8 cellular contexts compared by ENCODE assay signal in the genomic region with DNA sequence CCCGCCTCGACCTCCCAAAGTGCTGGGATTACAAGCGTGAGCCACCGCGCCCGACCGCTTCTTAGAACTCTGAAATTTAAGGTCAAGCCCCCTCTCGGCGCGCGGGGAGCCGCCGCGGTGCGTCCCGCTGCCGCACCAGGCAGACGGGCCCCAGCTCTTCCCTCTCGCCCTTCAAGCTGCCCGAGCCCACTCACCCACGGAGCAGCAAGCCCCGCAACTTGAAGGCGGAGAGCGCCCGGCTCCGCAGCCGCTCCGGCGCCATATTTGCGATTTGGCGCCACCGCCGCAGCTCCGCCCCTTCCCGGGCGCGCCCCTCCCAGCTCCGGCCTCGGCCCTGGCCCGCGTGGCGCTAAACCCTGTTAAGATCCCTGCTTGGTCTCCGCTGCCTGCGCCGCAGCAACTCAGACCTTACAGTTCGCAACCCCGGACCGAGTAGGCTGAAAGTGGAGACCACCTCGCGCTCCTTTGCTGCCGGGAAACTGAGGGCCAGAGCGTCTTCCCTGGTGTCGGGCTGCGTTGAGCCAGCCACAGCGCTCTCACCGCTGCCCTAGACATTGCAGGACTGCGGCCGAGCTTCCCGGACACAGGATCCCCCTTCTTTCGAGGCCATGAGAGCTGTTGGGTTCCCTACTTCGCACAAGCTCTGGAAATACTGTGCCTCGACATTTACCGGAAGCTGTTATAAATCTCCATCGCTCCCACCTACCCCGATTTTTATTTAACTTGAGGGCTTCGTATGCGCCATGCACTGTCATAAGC. TPM values are rescaled to one million over a fixed set of nuclear protein-coding genes. Genes with fewer than 3 reads are reported as not detected.
DNase-seq lines count a peak whose midpoint lies in the region; FAIRE-seq and TF ChIP-seq lines count a peak whose summit lies in the region.

A gene with protein sequence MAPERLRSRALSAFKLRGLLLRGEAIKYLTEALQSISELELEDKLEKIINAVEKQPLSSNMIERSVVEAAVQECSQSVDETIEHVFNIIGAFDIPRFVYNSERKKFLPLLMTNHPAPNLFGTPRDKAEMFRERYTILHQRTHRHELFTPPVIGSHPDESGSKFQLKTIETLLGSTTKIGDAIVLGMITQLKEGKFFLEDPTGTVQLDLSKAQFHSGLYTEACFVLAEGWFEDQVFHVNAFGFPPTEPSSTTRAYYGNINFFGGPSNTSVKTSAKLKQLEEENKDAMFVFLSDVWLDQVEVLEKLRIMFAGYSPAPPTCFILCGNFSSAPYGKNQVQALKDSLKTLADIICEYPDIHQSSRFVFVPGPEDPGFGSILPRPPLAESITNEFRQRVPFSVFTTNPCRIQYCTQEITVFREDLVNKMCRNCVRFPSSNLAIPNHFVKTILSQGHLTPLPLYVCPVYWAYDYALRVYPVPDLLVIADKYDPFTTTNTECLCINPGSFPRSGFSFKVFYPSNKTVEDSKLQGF (minus strand): TSS at position 273 of the 759 bp plus-strand sequence. CDS start 11 bp downstream, at position 262.

- CTCF ChIA-PET in Calu3 (lab: Charles Lee), result interaction anchor here (1.0 kb wide), 1 partner anchor 80 kb away, joined by 4 read pairs; a partner anchor contains a TSS

- H3K79me2 ChIP-seq in OCI-LY3 (ENCODE audit: low read length), result peaks cover 32% of the 10 kb centered on the region

- H3K36me3 Mint-ChIP-seq in Calu3 (ENCODE audit: insufficient read depth, unreplicated experiment), result peaks cover 22% of the 10 kb centered on the region

- H3K4me1 Mint-ChIP-seq in Calu3 (ENCODE audit: low read depth, unreplicated experiment), result peaks cover 33% of the 10 kb centered on the region

- H3K4me1 ChIP-seq in OCI-LY3 (ENCODE audit: low read length) (peaks cover 15% of the 10 kb centered on the region), esophagus (ENCODE audit: control insufficient read depth in 2 of 2, insufficient read depth in 2 of 2, low read length in 1 of 2) (peaks cover 0 to 2% of the 10 kb centered on the region in 2 donors), mucosa of stomach (ENCODE audit: control insufficient read depth, insufficient read depth, low read length) (peaks cover 11% of the 10 kb centered on the region)

- no peaks in the 10 kb centered on the region for H3K27me3 Mint-ChIP-seq in Calu3 (ENCODE audit: unreplicated experiment)

- peak within 1 kb of the TSS; percentile 75 for H3K4me2 ChIP-seq in OCI-LY3 (ENCODE audit: low read length)

- WGBS in esophagus, 2 donors, result 7 to 8% methylated on average over 61 to 67 of the region's 67 CpGs

- H3K27me3 ChIP-seq in OCI-LY3 (ENCODE audit: low read depth, low read length) (no peaks in the 10 kb centered on the region), esophagus (ENCODE audit: control insufficient read depth in 1 of 2, insufficient read depth in 2 of 2, low read length in 2 of 2) (no peaks in the 10 kb centered on the region), mucosa of stomach (ENCODE audit: control insufficient read depth, insufficient read depth, low read length) (no peaks in the 10 kb centered on the region)

- peak within 1 kb of the TSS; percentile 66 for H3K27ac Mint-ChIP-seq in Calu3 (ENCODE audit: unreplicated experiment)

- peak within 1 kb of the TSS; percentile 87 for H2AFZ ChIP-seq in OCI-LY3 (ENCODE audit: low read depth, low read length)

- peaks cover 9% of the 10 kb centered on the region for H3K36me3 ChIP-seq in OCI-LY3 (replicated peaks; ENCODE audit: low read depth, low read length)
- no peaks in the 10 kb centered on the region for H3K36me3 ChIP-seq in esophagus (ENCODE audit: control insufficient read depth in 2 of 2, insufficient read depth in 2 of 2, low read length in 1 of 2)
- H3K36me3 ChIP-seq in mucosa of stomach (ENCODE audit: control insufficient read depth, insufficient read depth, low read length), result no peaks in the 10 kb centered on the region

- peak within 1 kb of the TSS; percentile 16; the same call in 1 of the 2 replicates for H3K27ac ChIP-seq in OCI-LY3 (ENCODE audit: low read length)
- H3K27ac ChIP-seq in esophagus (ENCODE audit: low read depth in 2 of 2, low read length in 1 of 2), result peak within 1 kb of the TSS; percentile 81

- FAIRE-seq in HTR-8/SVneo (lab: Jason Lieb, UNC), result peak; percentile 57

- H3K9me3 ChIP-seq in OCI-LY3 (ENCODE audit: insufficient read depth, low read length) (no peaks in the 10 kb centered on the region), esophagus (ENCODE audit: control insufficient read depth in 2 of 2, insufficient read depth in 1 of 2, low read depth in 1 of 2, low read length in 1 of 2) (no peaks in the 10 kb centered on the region), mucosa of stomach (ENCODE audit: control insufficient read depth, low read length) (no peaks in the 10 kb centered on the region)

- H3K4me3 ChIP-seq in OCI-LY3 (ENCODE audit: low read length) (peak within 1 kb of the TSS; percentile 83), esophagus (ENCODE audit: low read depth in 1 of 2, low read length in 2 of 2) (peak within 1 kb of the TSS; percentile 63 to 93), mucosa of stomach (ENCODE audit: low read length) (peak within 1 kb of the TSS; percentile 61)

- peak; percentile 83 for DNase-seq in Calu3
- DNase-seq in GM20000 (ENCODE audit: low spot score), result peak; percentile 89
- peak; percentile 71 for DNase-seq in HTR-8/SVneo (ENCODE audit: insufficient read length, low spot score)
- peak; percentile 83 for DNase-seq in activated T-cell treated with anti-CD3 and anti-CD28 coated beads for 48 hours (ENCODE audit: low read depth)
- DNase-seq in stimulated activated CD8-positive, alpha-beta memory T cell treated with anti-CD3 and anti-CD28 coated beads, Interleukin-4, amount 100 ng/mL, for 48 hours, result peak; percentile 90

- no peaks in the 10 kb centered on the region for H4K20me1 ChIP-seq in OCI-LY3 (ENCODE audit: insufficient read depth, low read length)

- TF ChIP-seq CTCF in Calu3 (IDR thresholded peaks at IDR 0.05; ENCODE audit: unreplicated experiment), result no peak
- no peak for TF ChIP-seq CTCF in GM20000 (IDR thresholded peaks at IDR 0.05; ENCODE audit: extremely low read depth, missing control alignments)
- TF ChIP-seq CTCF in OCI-LY3 (IDR thresholded peaks at IDR 0.05; ENCODE audit: low read depth, low read length), result no peak

- no TSS peak for BruUV-seq in Calu3 (replicated peaks; lab: Mats Ljungman, UMichigan)

- peak within 1 kb of the TSS; percentile 80 for H3K4me3 Mint-ChIP-seq in Calu3 (ENCODE audit: low read depth, unreplicated experiment)

- intact Hi-C loops in Calu3 (cut with micrococcal nuclease; ENCODE audit: unreplicated experiment), result no loop called here

- peak within 1 kb of the TSS; percentile 78 for H3K9ac ChIP-seq in OCI-LY3 (ENCODE audit: low read length)
- H3K9ac ChIP-seq in mucosa of stomach (ENCODE audit: low read length), result peak within 1 kb of the TSS; percentile 71

- H3K9me3 Mint-ChIP-seq in Calu3 (ENCODE audit: low read depth, unreplicated experiment), result no peaks in the 10 kb centered on the region

RNA-seq across cellular contexts. Expression of the gene that starts here (rescaled TPM):
- 13.2 and 14.2 TPM in 2 replicates for total RNA-seq in Calu3 (2022)
- polyA plus RNA-seq in esophagus, result 1 to 10 TPM; 7.0 to 8.0 TPM

Comparison
In these comparisons a context has a peak if more than half of its experiments do, and no peak if none do; other contexts are left out.
1. Peak in every context shown above with its lines: DNase-seq, H3K4me3 ChIP-seq and H3K27ac ChIP-seq.